22 cellular contexts compared by ENCODE assay signal in the genomic region with DNA sequence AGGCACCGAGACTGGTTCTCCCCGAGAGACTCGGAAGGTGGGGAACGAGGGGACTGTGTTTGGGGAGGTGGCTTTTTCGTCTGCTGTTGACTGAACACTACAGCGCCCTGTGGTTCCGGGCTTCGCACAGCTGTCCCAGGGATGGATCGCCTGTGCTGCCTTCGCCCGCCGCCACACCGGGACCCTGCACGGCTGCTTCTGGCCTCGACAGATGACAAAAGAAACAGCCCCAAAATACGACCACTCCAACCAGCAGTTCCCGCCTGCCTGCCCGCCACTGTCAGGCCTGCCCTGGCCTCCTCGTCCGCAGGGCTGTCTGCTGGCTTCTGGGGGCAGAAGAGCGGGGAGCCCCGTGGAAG. TPM values are rescaled to one million over a fixed set of nuclear protein-coding genes. Genes with fewer than 3 reads are reported as not detected.
DNase-seq lines count a peak whose midpoint lies in the region; ATAC-seq, FAIRE-seq and TF ChIP-seq lines count a peak whose summit lies in the region.
"Had no signal": no experiment of that assay in that cellular context is flagged by ENCODE, and none has a peak within 500 bp of the region (broad histone marks: within the 10 kb centered on the region; RNA-seq: fewer than 3 reads in every experiment).

No MANE protein-coding gene starts in this region.

- ATAC-seq in HepG2 = no peak
- ATAC-seq: CD8-positive, alpha-beta T cell; GM12878 had no signal

- in situ Hi-C loops in HepG2 (cut with HindIII; ENCODE audit: extremely low pct_ligation_motif_present, low pct_unique_long_range_greater_than_20kb) = loop anchor here (10.0 kb wide), 1 partner anchor 48 kb away; no protein-coding TSS in a partner anchor

- BruUV-seq in HepG2 (replicated peaks; lab: Mats Ljungman, UMichigan) = no TSS peak

- 64% methylated on average over 22 of the region's 22 CpGs for WGBS in liver
- WGBS in HepG2 (ENCODE audit: low lambda C conversion rate) = 100% methylated on average over 18 of the region's 22 CpGs

- no peak for DNase-seq in HepG2 (ENCODE audit: low spot score)
- DNase-seq in chondrocyte (ENCODE audit: low spot score) = peak; percentile 63
- peak; percentile 74 for DNase-seq in posterior vena cava (ENCODE audit: low spot score)
- DNase-seq in DMS153 (lab: John Stamatoyannopoulos, UW) = no peak
- DNase-seq in RKO (ENCODE audit: low spot score) = no peak
- DNase-seq in GM12892 (ENCODE audit: insufficient read length) = no peak
- DNase-seq: AML-193, Calu3, DMS53, DND-41, EL, H9 had no signal

- H3K4me2 ChIP-seq in HepG2 (ENCODE audit: low read depth, low read length) = no peak overlapping the region

- H4K20me1 ChIP-seq in HepG2 (ENCODE audit: insufficient read depth, low read length) = no peaks in the 10 kb centered on the region

- intact Hi-C loops in HepG2 (cut with micrococcal nuclease; ENCODE audit: unreplicated experiment) = no loop called here
- intact Hi-C loops in posterior vena cava (cut with DNase I) = no loop called here

- H3K9ac ChIP-seq in liver (ENCODE audit: low read depth in 1 of 2, low read length in 2 of 2) = peak overlapping the region in 1 of 2 donors; percentile 82
- H3K9ac ChIP-seq in HepG2 (ENCODE audit: insufficient read depth, low read depth, low read length) = no peak overlapping the region

- no peak overlapping the region for H2AFZ ChIP-seq in HepG2 (ENCODE audit: low read length)

- no peaks in the 10 kb centered on the region for H3K79me2 ChIP-seq in HepG2 (ENCODE audit: insufficient read depth, low read length)

- H3K9me3 ChIP-seq in liver (ENCODE audit: control insufficient read depth in 4 of 4, low read length in 3 of 4) (no peaks in the 10 kb centered on the region), HepG2 (ENCODE audit: low read length) (no peaks in the 10 kb centered on the region)

- H3K27me3 Mint-ChIP-seq in chondrocyte (ENCODE audit: low read depth) = no peaks in the 10 kb centered on the region

- peaks cover 6% of the 10 kb centered on the region for H3K36me3 Mint-ChIP-seq in chondrocyte (ENCODE audit: low read depth)
- H3K36me3 Mint-ChIP-seq: CD8-positive, alpha-beta T cell; IgD-negative memory B cell had no signal

- H3K4me3 ChIP-seq in liver (ENCODE audit: low read depth in 1 of 3, low read length in 3 of 3) (peak overlapping the region in 2 of 3 donors; percentile 6 to 49), HepG2 (replicated peaks in 1 of 3; ENCODE audit: insufficient read depth in 1 of 3, low read depth in 2 of 3, low read length in 3 of 3) (no peak overlapping the region)
- H3K4me3 ChIP-seq: GM12878 had no signal

- H3K9me3 Mint-ChIP-seq in chondrocyte (ENCODE audit: low read depth) = no peaks in the 10 kb centered on the region
- H3K9me3 Mint-ChIP-seq: CD8-positive, alpha-beta T cell; H9; IgD-negative memory B cell had no signal

- FAIRE-seq in HepG2 (lab: Jason Lieb, UNC) = no peak
- no peak for FAIRE-seq in GM12892 (lab: Jason Lieb, UNC)
- FAIRE-seq: A204.1, GM12878, GM19239, H1, HTR-8/SVneo had no signal

- TF ChIP-seq EP300 in HepG2 (IDR thresholded peaks at IDR 0.05; ENCODE audit: low read depth in 2 of 2, low read length in 2 of 2) = no peak
- no peak for TF ChIP-seq EP300 in HepG2 (CRISPR knock-in tag; IDR thresholded peaks at IDR 0.05; ENCODE audit: borderline replicate concordance)

- TF ChIP-seq POLR2A in HepG2 (IDR thresholded peaks at IDR 0.05; ENCODE audit: insufficient read depth in 1 of 2, low read depth in 2 of 2, low read length in 2 of 2) (no peak), GM12892 (IDR thresholded peaks at IDR 0.05; ENCODE audit: low read depth, low read length) (no peak)

- H3K4me1 ChIP-seq in liver (ENCODE audit: control insufficient read depth in 4 of 4, insufficient read depth in 4 of 4, low read length in 3 of 4) = peaks cover 3 to 18% (median 11%) of the 10 kb centered on the region in 4 donors
- no peaks in the 10 kb centered on the region for H3K4me1 ChIP-seq in HepG2 (ENCODE audit: insufficient read depth, low read length)

- no peaks in the 10 kb centered on the region for H3K4me1 Mint-ChIP-seq in chondrocyte (ENCODE audit: low read depth)

- peaks cover 0 to 14% (median 2%) of the 10 kb centered on the region in 4 donors for H3K36me3 ChIP-seq in liver (ENCODE audit: control insufficient read depth in 4 of 4, insufficient read depth in 3 of 4, low read depth in 1 of 4, low read length in 3 of 4)
- peaks cover 0 to 4% of the 10 kb centered on the region in 2 experiments; a peak in 1 of 5 replicates for H3K36me3 ChIP-seq in HepG2 (replicated peaks in 1 of 2; ENCODE audit: control insufficient read depth in 1 of 2, insufficient read depth in 2 of 2, low read length in 2 of 2)

- TF ChIP-seq CTCF in liver (IDR thresholded peaks at IDR 0.05; ENCODE audit: low read depth, low read length, missing input control) = no peak
- TF ChIP-seq CTCF in HepG2 (CRISPR knock-in tag; IDR thresholded peaks at IDR 0.05) = no peak
- no peak for TF ChIP-seq CTCF in chondrocyte (IDR thresholded peaks at IDR 0.05)

- CTCF ChIA-PET in HepG2 (lab: Yijun Ruan, JAX; ENCODE audit: low intra/inter-chr PET ratio, low total read pairs) = no interaction called here

- POLR2A ChIA-PET in HepG2 (lab: Yijun Ruan, JAX) = no interaction called here

- H3K27ac ChIP-seq in liver (ENCODE audit: low read depth in 1 of 2, low read length in 2 of 2) (peak overlapping the region; percentile 78 to 93), HepG2 (ENCODE audit: extremely low read length, insufficient read depth, low read length) (no peak overlapping the region)

- TF ChIP-seq RAD21 in liver (IDR thresholded peaks at IDR 0.05) (no peak), HepG2 (CRISPR knock-in tag; IDR thresholded peaks at IDR 0.05) (no peak)

- no peak overlapping the region for H3K4me3 Mint-ChIP-seq in chondrocyte (ENCODE audit: unreplicated experiment)
- H3K4me3 Mint-ChIP-seq: CD8-positive, alpha-beta T cell; H9; IgD-negative memory B cell had no signal

- H3K27me3 ChIP-seq in liver (ENCODE audit: control insufficient read depth in 4 of 4, insufficient read depth in 4 of 4, low read length in 3 of 4) (no peaks in the 10 kb centered on the region), HepG2 (ENCODE audit: control insufficient read depth in 1 of 2, insufficient read depth in 2 of 2, low read length in 2 of 2) (no peaks in the 10 kb centered on the region)

- H3K27ac Mint-ChIP-seq in chondrocyte (ENCODE audit: unreplicated experiment) = no peak overlapping the region
- H3K27ac Mint-ChIP-seq: CD8-positive, alpha-beta T cell; H9; IgD-negative memory B cell had no signal

RNA-seq across cellular contexts. Expression of a gene that starts 13.3 kb away (rescaled TPM):
- total RNA-seq in liver = 10 to 100 TPM in 1 of 2 donors, 1 to 10 TPM in 1; 1.6 to 10.4 TPM
- 1 to 10 TPM in 1 of 2 donors, under 1 TPM in 1; 0.11 to 1.2 TPM for polyA plus RNA-seq in liver
- not detected in 2 replicates for total RNA-seq in HepG2 (2016; rRNA removed; fragmentation: Illumina TruSeq; extraction: Trizol)
- not detected in 2 replicates for total RNA-seq in HepG2 (2016; cell fraction: cytosol; rRNA removed; fragmentation: Illumina TruSeq; extraction: Trizol; ENCODE audit: low read depth)
- total RNA-seq in HepG2 (2016; cell fraction: insoluble cytoplasmic fraction; rRNA removed; fragmentation: Illumina TruSeq; extraction: Trizol) = not detected in 2 replicates
- total RNA-seq in HepG2 (2016; cell fraction: membrane; rRNA removed; fragmentation: Illumina TruSeq; extraction: Trizol) = not detected in 2 replicates
- total RNA-seq in HepG2 (2016; cell fraction: nucleus; rRNA removed; fragmentation: Illumina TruSeq; extraction: Trizol) = not detected in 2 replicates
- not detected in 2 replicates for polyA plus RNA-seq in HepG2 (2011; rRNA removed)
- 0.04 TPM in 1 of 2 replicates, not detected in the other for polyA plus RNA-seq in HepG2 (2011; cell fraction: cytosol; rRNA removed)
- not detected in 2 replicates for polyA plus RNA-seq in HepG2 (2011; cell fraction: nucleus; rRNA removed)
- not detected in 2 replicates for polyA plus RNA-seq in HepG2 (2012)
- polyA plus RNA-seq in HepG2 (2016; cell fraction: cytosol; fragmentation: Illumina TruSeq; extraction: Trizol; ENCODE audit: low read depth) = not detected in 2 replicates
- not detected in 2 replicates for polyA plus RNA-seq in HepG2 (2016; cell fraction: insoluble cytoplasmic fraction; fragmentation: Illumina TruSeq; extraction: Trizol; ENCODE audit: low read depth)
- 0.08 TPM in 1 of 2 replicates, not detected in the other for polyA plus RNA-seq in HepG2 (2016; cell fraction: membrane; fragmentation: Illumina TruSeq; extraction: Trizol; ENCODE audit: low read depth)
- 0.22 TPM in 1 of 2 replicates, not detected in the other for polyA plus RNA-seq in HepG2 (2016; cell fraction: nucleus; fragmentation: Illumina TruSeq; extraction: Trizol; ENCODE audit: insufficient read depth, low read depth)
- 0.10 and 0.61 TPM in 2 replicates for polyA minus RNA-seq in HepG2 (2011; rRNA and poly(A)+ RNA removed; ENCODE audit: low replicate concordance)
- polyA minus RNA-seq in HepG2 (2011; cell fraction: cytosol; rRNA and poly(A)+ RNA removed) = not detected in 2 replicates
- polyA minus RNA-seq in HepG2 (2011; cell fraction: nucleus; rRNA and poly(A)+ RNA removed) = not detected in 2 replicates
- not detected in 3 replicates for total RNA-seq in chondrocyte
- 1 to 10 TPM; 7.0 to 9.9 TPM for total RNA-seq in posterior vena cava
- polyA plus RNA-seq in GM12892 (2012; ENCODE audit: missing spikeins) = 24.1 TPM
- total RNA-seq: H9 had no signal
- polyA plus RNA-seq: IgD-negative memory B cell had no signal

RNA-seq across cellular contexts. Expression of a gene that starts 28.3 kb away (rescaled TPM):
- 10 to 100 TPM; 16.9 to 19.6 TPM for total RNA-seq in liver
- 10 to 100 TPM; 12.5 to 20.2 TPM for polyA plus RNA-seq in liver
- 18.8 and 26.8 TPM in 2 replicates for total RNA-seq in HepG2 (2016; rRNA removed; fragmentation: Illumina TruSeq; extraction: Trizol)
- 4.5 and 5.5 TPM in 2 replicates for total RNA-seq in HepG2 (2016; cell fraction: cytosol; rRNA removed; fragmentation: Illumina TruSeq; extraction: Trizol; ENCODE audit: low read depth)
- 16.2 and 28.2 TPM in 2 replicates for total RNA-seq in HepG2 (2016; cell fraction: insoluble cytoplasmic fraction; rRNA removed; fragmentation: Illumina TruSeq; extraction: Trizol)
- 20.2 and 20.3 TPM in 2 replicates for total RNA-seq in HepG2 (2016; cell fraction: membrane; rRNA removed; fragmentation: Illumina TruSeq; extraction: Trizol)
- 13.2 and 15.8 TPM in 2 replicates for total RNA-seq in HepG2 (2016; cell fraction: nucleus; rRNA removed; fragmentation: Illumina TruSeq; extraction: Trizol)
- polyA plus RNA-seq in HepG2 (2011; rRNA removed) = 16.0 and 16.8 TPM in 2 replicates
- polyA plus RNA-seq in HepG2 (2011; cell fraction: cytosol; rRNA removed) = 18.0 and 19.4 TPM in 2 replicates
- 24.5 and 30.8 TPM in 2 replicates for polyA plus RNA-seq in HepG2 (2011; cell fraction: nucleus; rRNA removed)
- polyA plus RNA-seq in HepG2 (2012) = 21.5 and 25.5 TPM in 2 replicates
- polyA plus RNA-seq in HepG2 (2016; cell fraction: cytosol; fragmentation: Illumina TruSeq; extraction: Trizol; ENCODE audit: low read depth) = 4.2 and 4.6 TPM in 2 replicates
- polyA plus RNA-seq in HepG2 (2016; cell fraction: insoluble cytoplasmic fraction; fragmentation: Illumina TruSeq; extraction: Trizol; ENCODE audit: low read depth) = 25.9 and 33.9 TPM in 2 replicates
- 14.1 and 15.9 TPM in 2 replicates for polyA plus RNA-seq in HepG2 (2016; cell fraction: membrane; fragmentation: Illumina TruSeq; extraction: Trizol; ENCODE audit: low read depth)
- 31.1 and 31.9 TPM in 2 replicates for polyA plus RNA-seq in HepG2 (2016; cell fraction: nucleus; fragmentation: Illumina TruSeq; extraction: Trizol; ENCODE audit: insufficient read depth, low read depth)
- polyA minus RNA-seq in HepG2 (2011; rRNA and poly(A)+ RNA removed; ENCODE audit: low replicate concordance) = 36.6 and 52.6 TPM in 2 replicates
- polyA minus RNA-seq in HepG2 (2011; cell fraction: cytosol; rRNA and poly(A)+ RNA removed) = 10.8 and 16.8 TPM in 2 replicates
- polyA minus RNA-seq in HepG2 (2011; cell fraction: nucleus; rRNA and poly(A)+ RNA removed) = 6.7 and 7.1 TPM in 2 replicates
- 62.1 to 68.9 TPM (median 68.1 TPM) in 3 replicates for total RNA-seq in chondrocyte
- total RNA-seq in posterior vena cava = 10 to 100 TPM; 71.9 to 76.5 TPM
- polyA plus RNA-seq in GM12892 (2012; ENCODE audit: missing spikeins) = 3.7 TPM

RNA-seq across cellular contexts. Expression of a gene that starts 56.1 kb away (rescaled TPM):
- total RNA-seq in liver (10 to 100 TPM in 1 of 2 donors, 1 to 10 TPM in 1; 3.1 to 11.0 TPM), HepG2 (2016; rRNA removed; fragmentation: Illumina TruSeq; extraction: Trizol) (0.07 TPM in 1 of 2 replicates, not detected in the other), chondrocyte (not detected in 3 replicates), posterior vena cava (1 to 10 TPM; 1.7 to 3.1 TPM)
- polyA plus RNA-seq in liver (1 to 10 TPM in 1 of 2 donors, under 1 TPM in 1; 0.93 to 1.2 TPM), HepG2 (2011; rRNA removed) (0.09 and 0.33 TPM in 2 replicates)
- not detected in 2 replicates for total RNA-seq in HepG2 (2016; cell fraction: cytosol; rRNA removed; fragmentation: Illumina TruSeq; extraction: Trizol; ENCODE audit: low read depth)
- 0.09 TPM in 1 of 2 replicates, not detected in the other for total RNA-seq in HepG2 (2016; cell fraction: insoluble cytoplasmic fraction; rRNA removed; fragmentation: Illumina TruSeq; extraction: Trizol)
- not detected in 2 replicates for total RNA-seq in HepG2 (2016; cell fraction: membrane; rRNA removed; fragmentation: Illumina TruSeq; extraction: Trizol)
- not detected in 2 replicates for total RNA-seq in HepG2 (2016; cell fraction: nucleus; rRNA removed; fragmentation: Illumina TruSeq; extraction: Trizol)
- not detected in 2 replicates for polyA plus RNA-seq in HepG2 (2011; cell fraction: cytosol; rRNA removed)
- 1.2 and 1.8 TPM in 2 replicates for polyA plus RNA-seq in HepG2 (2011; cell fraction: nucleus; rRNA removed)
- polyA plus RNA-seq in HepG2 (2012) = not detected in 2 replicates
- not detected in 2 replicates for polyA plus RNA-seq in HepG2 (2016; cell fraction: cytosol; fragmentation: Illumina TruSeq; extraction: Trizol; ENCODE audit: low read depth)
- polyA plus RNA-seq in HepG2 (2016; cell fraction: insoluble cytoplasmic fraction; fragmentation: Illumina TruSeq; extraction: Trizol; ENCODE audit: low read depth) = not detected in 2 replicates
- polyA plus RNA-seq in HepG2 (2016; cell fraction: membrane; fragmentation: Illumina TruSeq; extraction: Trizol; ENCODE audit: low read depth) = not detected in 2 replicates
- polyA plus RNA-seq in HepG2 (2016; cell fraction: nucleus; fragmentation: Illumina TruSeq; extraction: Trizol; ENCODE audit: insufficient read depth, low read depth) = 0.29 TPM in 1 of 2 replicates, not detected in the other
- polyA minus RNA-seq in HepG2 (2011; rRNA and poly(A)+ RNA removed; ENCODE audit: low replicate concordance) = 0.19 TPM in 1 of 2 replicates, not detected in the other
- not detected in 2 replicates for polyA minus RNA-seq in HepG2 (2011; cell fraction: cytosol; rRNA and poly(A)+ RNA removed)
- polyA minus RNA-seq in HepG2 (2011; cell fraction: nucleus; rRNA and poly(A)+ RNA removed) = 0.25 TPM in 1 of 2 replicates, not detected in the other
- polyA plus RNA-seq in GM12892 (2012; ENCODE audit: missing spikeins) = 3.2 TPM
- total RNA-seq: Calu3, G401, H1, H9 had no signal
- polyA plus RNA-seq: BJ, H1 had no signal

Comparison
In these comparisons a context has a peak if more than half of its experiments do, and no peak if none do; other contexts are left out.
1. H3K4me3 ChIP-seq: peak in liver (2 of 3); none in HepG2 (0 of 3).
2. DNase-seq: peak in chondrocyte (single experiment) and posterior vena cava (single experiment); none in HepG2 (single experiment), DMS153 (single experiment), RKO (single experiment) and GM12892 (single experiment).